Comparison of ENCODE assay signal across 12 cellular contexts in genomic region chr19:53809518-53810186, GRCh38. TPM values are rescaled to one million over a fixed set of nuclear protein-coding genes. Genes with fewer than 3 reads are reported as not detected.
DNase-seq lines count a peak whose midpoint lies in the region; ATAC-seq, FAIRE-seq and TF ChIP-seq lines count a peak whose summit lies in the region.
"Had no signal": no experiment of that assay in that cellular context is flagged by ENCODE, and none has a peak within 500 bp of the region (broad histone marks: within the 10 kb centered on the region; RNA-seq: fewer than 3 reads in every experiment).

No MANE protein-coding gene starts in this region.

- H3K27ac Mint-ChIP-seq in astrocyte (ENCODE audit: unreplicated experiment), result no peak overlapping the region

- no peak overlapping the region for H3K27ac ChIP-seq in astrocyte (ENCODE audit: low read depth, low read length)
- no peak overlapping the region for H3K27ac ChIP-seq in HepG2 (ENCODE audit: extremely low read length, insufficient read depth, low read length)
- H3K27ac ChIP-seq: dorsolateral prefrontal cortex had no signal

- no peak for TF ChIP-seq EP300 in HepG2 (IDR thresholded peaks at IDR 0.05; ENCODE audit: low read depth in 2 of 2, low read length in 2 of 2)
- no peak for TF ChIP-seq EP300 in HepG2 (CRISPR knock-in tag; IDR thresholded peaks at IDR 0.05; ENCODE audit: borderline replicate concordance)

- TF ChIP-seq POLR2A in HepG2 (IDR thresholded peaks at IDR 0.05; ENCODE audit: insufficient read depth in 1 of 2, low read depth in 2 of 2, low read length in 2 of 2), result no peak

- ATAC-seq in HepG2 (peak; percentile 60), GM19455 (IDR thresholded peaks at IDR 0.05; ENCODE audit: unreplicated experiment) (no peak)

- H3K4me3 ChIP-seq in BE2C (ENCODE audit: low read depth, low read length), result no peak overlapping the region
- no peak overlapping the region for H3K4me3 ChIP-seq in astrocyte (ENCODE audit: insufficient read depth, low read depth, low read length)
- no peak overlapping the region for H3K4me3 ChIP-seq in HepG2 (replicated peaks in 1 of 3; ENCODE audit: insufficient read depth in 1 of 3, low read depth in 2 of 3, low read length in 3 of 3)
- H3K4me3 ChIP-seq: dorsolateral prefrontal cortex had no signal

- H3K79me2 ChIP-seq in astrocyte (ENCODE audit: insufficient read depth, low read length) (no peaks in the 10 kb centered on the region), HepG2 (ENCODE audit: insufficient read depth, low read length) (no peaks in the 10 kb centered on the region)

- H4K20me1 ChIP-seq in astrocyte (ENCODE audit: insufficient read depth, low read length), result no peaks in the 10 kb centered on the region
- H4K20me1 ChIP-seq in HepG2 (ENCODE audit: insufficient read depth, low read length), result no peaks in the 10 kb centered on the region

- intact Hi-C loops in HepG2 (cut with micrococcal nuclease; ENCODE audit: unreplicated experiment), result loop anchor here (5.0 kb wide), 1 partner anchor 33 kb away; no protein-coding TSS in a partner anchor

- DNase-seq in BE2C (peak; percentile 32), H4 (ENCODE audit: low spot score) (peak; percentile 38), astrocyte (ENCODE audit: low read depth) (no peak), HepG2 (ENCODE audit: low spot score) (no peak), AML-193 (lab: John Stamatoyannopoulos, UW) (no peak), NCI-H1105 (lab: John Stamatoyannopoulos, UW) (no peak)
- DNase-seq: activated gamma-delta T cell treated with Interleukin-2 at 50 U/mL for 16 hours, dorsolateral prefrontal cortex, head of caudate nucleus, midbrain, NCI-H2029 treated with DMSO at 0.1 percent for 48 hours had no signal

- BruUV-seq in HepG2 (replicated peaks; lab: Mats Ljungman, UMichigan), result no TSS peak

- no peaks in the 10 kb centered on the region for H3K4me1 Mint-ChIP-seq in astrocyte (ENCODE audit: low read depth, unreplicated experiment)

- H2AFZ ChIP-seq in astrocyte (ENCODE audit: low read depth, low read length), result no peak overlapping the region
- H2AFZ ChIP-seq in HepG2 (ENCODE audit: low read length), result no peak overlapping the region

- no peaks in the 10 kb centered on the region for H3K9me3 ChIP-seq in BE2C
- no peaks in the 10 kb centered on the region for H3K9me3 ChIP-seq in astrocyte (ENCODE audit: insufficient read depth, low read depth, low read length)
- H3K9me3 ChIP-seq in HepG2 (ENCODE audit: low read length), result no peaks in the 10 kb centered on the region

- peak; percentile 38 for TF ChIP-seq CTCF in BE2C (IDR thresholded peaks at IDR 0.05; ENCODE audit: low read depth, low read length)
- peak; percentile 3 for TF ChIP-seq CTCF in astrocyte (IDR thresholded peaks at IDR 0.05; ENCODE audit: insufficient read depth, low read depth, low read length)
- TF ChIP-seq CTCF in HepG2 (CRISPR knock-in tag; IDR thresholded peaks at IDR 0.05), result peak; percentile 62

- POLR2A ChIA-PET in HepG2 (lab: Yijun Ruan, JAX), result no interaction called here

- CTCF ChIA-PET in HepG2 (lab: Yijun Ruan, JAX; ENCODE audit: low intra/inter-chr PET ratio, low total read pairs), result interaction anchor here (1.4 to 2.5 kb wide), 2 partner anchors 214 to 221 kb away, joined by 11 to 19 read pairs; no protein-coding TSS in a partner anchor

- FAIRE-seq in astrocyte (lab: Jason Lieb, UNC), result no peak
- no peak for FAIRE-seq in HepG2 (lab: Jason Lieb, UNC)

- no peak overlapping the region for H3K9ac ChIP-seq in astrocyte (ENCODE audit: low read length)
- H3K9ac ChIP-seq in HepG2 (ENCODE audit: insufficient read depth, low read depth, low read length), result no peak overlapping the region

- no peaks in the 10 kb centered on the region for H3K9me3 Mint-ChIP-seq in astrocyte (ENCODE audit: unreplicated experiment)

- H3K4me3 Mint-ChIP-seq in astrocyte (ENCODE audit: unreplicated experiment), result no peak overlapping the region

- no peak overlapping the region for H3K4me2 ChIP-seq in astrocyte (ENCODE audit: low read length)
- H3K4me2 ChIP-seq in HepG2 (ENCODE audit: low read depth, low read length), result no peak overlapping the region; the same call in 1 of the 2 replicates

- H3K36me3 Mint-ChIP-seq in astrocyte (ENCODE audit: low read depth, unreplicated experiment), result no peaks in the 10 kb centered on the region

- H3K4me1 ChIP-seq in BE2C, result no peaks in the 10 kb centered on the region
- H3K4me1 ChIP-seq in astrocyte (ENCODE audit: insufficient read depth, low read length), result no peaks in the 10 kb centered on the region
- peaks cover 24% of the 10 kb centered on the region for H3K4me1 ChIP-seq in HepG2 (ENCODE audit: insufficient read depth, low read length)

- WGBS in HepG2 (ENCODE audit: low lambda C conversion rate), result 54% methylated on average over 17 of the region's 28 CpGs

- no peaks in the 10 kb centered on the region; the same call in 1 of the 2 replicates for H3K27me3 ChIP-seq in BE2C
- no peaks in the 10 kb centered on the region for H3K27me3 ChIP-seq in astrocyte (ENCODE audit: insufficient read depth, low read length)
- peaks cover 0 to 1% of the 10 kb centered on the region in 2 experiments; a peak in 2 of 5 replicates for H3K27me3 ChIP-seq in HepG2 (ENCODE audit: control insufficient read depth in 1 of 2, insufficient read depth in 2 of 2, low read length in 2 of 2)
- H3K27me3 ChIP-seq: dorsolateral prefrontal cortex had no signal

- in situ Hi-C loops in HepG2 (cut with HindIII; ENCODE audit: extremely low pct_ligation_motif_present, low pct_unique_long_range_greater_than_20kb), result loop anchor here (10.0 kb wide), 1 partner anchor 215 kb away; no protein-coding TSS in a partner anchor

- no peak for TF ChIP-seq RAD21 in HepG2 (CRISPR knock-in tag; IDR thresholded peaks at IDR 0.05)

- H3K27me3 Mint-ChIP-seq in astrocyte (ENCODE audit: low read depth, unreplicated experiment), result peaks cover 2% of the 10 kb centered on the region

- no peaks in the 10 kb centered on the region for H3K36me3 ChIP-seq in BE2C
- no peaks in the 10 kb centered on the region for H3K36me3 ChIP-seq in astrocyte (ENCODE audit: insufficient read depth, low read length)
- no peaks in the 10 kb centered on the region for H3K36me3 ChIP-seq in HepG2 (replicated peaks in 1 of 2; ENCODE audit: control insufficient read depth in 1 of 2, insufficient read depth in 2 of 2, low read length in 2 of 2)

RNA-seq across cellular contexts. Expression of gene NLRP12, which starts 14.5 kb away (rescaled TPM):
- polyA plus RNA-seq in BE2C (2012; ENCODE audit: insufficient read depth, insufficient read length, low read depth), result not detected
- 0.31 and 0.37 TPM in 2 replicates for total RNA-seq in H4 (2014; rRNA removed; shearing (Covaris generic))
- not detected in 2 replicates for total RNA-seq in astrocyte
- 0.10 and 0.15 TPM in 2 replicates for total RNA-seq in HepG2 (2016; rRNA removed; fragmentation: Illumina TruSeq; extraction: Trizol)
- total RNA-seq in HepG2 (2016; cell fraction: cytosol; rRNA removed; fragmentation: Illumina TruSeq; extraction: Trizol; ENCODE audit: low read depth), result 0.09 TPM in 1 of 2 replicates, not detected in the other
- total RNA-seq in HepG2 (2016; cell fraction: insoluble cytoplasmic fraction; rRNA removed; fragmentation: Illumina TruSeq; extraction: Trizol), result 0.04 and 0.10 TPM in 2 replicates
- 0.07 TPM in 1 of 2 replicates, not detected in the other for total RNA-seq in HepG2 (2016; cell fraction: membrane; rRNA removed; fragmentation: Illumina TruSeq; extraction: Trizol)
- total RNA-seq in HepG2 (2016; cell fraction: nucleus; rRNA removed; fragmentation: Illumina TruSeq; extraction: Trizol), result not detected in 2 replicates
- 0.20 and 0.21 TPM in 2 replicates for polyA plus RNA-seq in HepG2 (2011; rRNA removed)
- polyA plus RNA-seq in HepG2 (2011; cell fraction: cytosol; rRNA removed), result 0.23 and 0.40 TPM in 2 replicates
- 0.07 and 0.08 TPM in 2 replicates for polyA plus RNA-seq in HepG2 (2011; cell fraction: nucleus; rRNA removed)
- polyA plus RNA-seq in HepG2 (2012), result 0.07 and 0.11 TPM in 2 replicates
- polyA plus RNA-seq in HepG2 (2016; cell fraction: cytosol; fragmentation: Illumina TruSeq; extraction: Trizol; ENCODE audit: low read depth), result 0.02 TPM in 1 of 2 replicates, not detected in the other
- 0.11 and 0.13 TPM in 2 replicates for polyA plus RNA-seq in HepG2 (2016; cell fraction: insoluble cytoplasmic fraction; fragmentation: Illumina TruSeq; extraction: Trizol; ENCODE audit: low read depth)
- 0.07 TPM in 1 of 2 replicates, not detected in the other for polyA plus RNA-seq in HepG2 (2016; cell fraction: membrane; fragmentation: Illumina TruSeq; extraction: Trizol; ENCODE audit: low read depth)
- 0.15 TPM in 1 of 2 replicates, not detected in the other for polyA plus RNA-seq in HepG2 (2016; cell fraction: nucleus; fragmentation: Illumina TruSeq; extraction: Trizol; ENCODE audit: insufficient read depth, low read depth)
- 0.24 TPM in 1 of 2 replicates, not detected in the other for polyA minus RNA-seq in HepG2 (2011; rRNA and poly(A)+ RNA removed; ENCODE audit: low replicate concordance)
- polyA minus RNA-seq in HepG2 (2011; cell fraction: cytosol; rRNA and poly(A)+ RNA removed), result not detected in 2 replicates
- 0.12 and 0.13 TPM in 2 replicates for polyA minus RNA-seq in HepG2 (2011; cell fraction: nucleus; rRNA and poly(A)+ RNA removed)

RNA-seq across cellular contexts. Expression of gene MYADM, which starts 58.0 kb away (rescaled TPM):
- 36.7 TPM for polyA plus RNA-seq in BE2C (2012; ENCODE audit: insufficient read depth, insufficient read length, low read depth)
- total RNA-seq in H4 (2014; rRNA removed; shearing (Covaris generic)), result 4.8 and 17.3 TPM in 2 replicates
- total RNA-seq in astrocyte (221 and 246 TPM in 2 replicates), HepG2 (2016; rRNA removed; fragmentation: Illumina TruSeq; extraction: Trizol) (12.4 and 19.9 TPM in 2 replicates)
- 2.9 and 3.4 TPM in 2 replicates for total RNA-seq in HepG2 (2016; cell fraction: cytosol; rRNA removed; fragmentation: Illumina TruSeq; extraction: Trizol; ENCODE audit: low read depth)
- total RNA-seq in HepG2 (2016; cell fraction: insoluble cytoplasmic fraction; rRNA removed; fragmentation: Illumina TruSeq; extraction: Trizol), result 8.1 and 17.3 TPM in 2 replicates
- total RNA-seq in HepG2 (2016; cell fraction: membrane; rRNA removed; fragmentation: Illumina TruSeq; extraction: Trizol), result 10.9 and 11.2 TPM in 2 replicates
- total RNA-seq in HepG2 (2016; cell fraction: nucleus; rRNA removed; fragmentation: Illumina TruSeq; extraction: Trizol), result 19.9 and 23.5 TPM in 2 replicates
- polyA plus RNA-seq in HepG2 (2011; rRNA removed), result 38.1 and 51.6 TPM in 2 replicates
- 23.9 and 30.3 TPM in 2 replicates for polyA plus RNA-seq in HepG2 (2011; cell fraction: cytosol; rRNA removed)
- polyA plus RNA-seq in HepG2 (2011; cell fraction: nucleus; rRNA removed), result 51.4 and 66.0 TPM in 2 replicates
- polyA plus RNA-seq in HepG2 (2012), result 42.9 and 44.2 TPM in 2 replicates
- 4.4 and 4.6 TPM in 2 replicates for polyA plus RNA-seq in HepG2 (2016; cell fraction: cytosol; fragmentation: Illumina TruSeq; extraction: Trizol; ENCODE audit: low read depth)
- polyA plus RNA-seq in HepG2 (2016; cell fraction: insoluble cytoplasmic fraction; fragmentation: Illumina TruSeq; extraction: Trizol; ENCODE audit: low read depth), result 21.9 and 33.1 TPM in 2 replicates
- polyA plus RNA-seq in HepG2 (2016; cell fraction: membrane; fragmentation: Illumina TruSeq; extraction: Trizol; ENCODE audit: low read depth), result 11.8 and 14.0 TPM in 2 replicates
- polyA plus RNA-seq in HepG2 (2016; cell fraction: nucleus; fragmentation: Illumina TruSeq; extraction: Trizol; ENCODE audit: insufficient read depth, low read depth), result 72.7 and 73.9 TPM in 2 replicates
- polyA minus RNA-seq in HepG2 (2011; rRNA and poly(A)+ RNA removed; ENCODE audit: low replicate concordance), result 6.9 and 90.5 TPM in 2 replicates
- polyA minus RNA-seq in HepG2 (2011; cell fraction: cytosol; rRNA and poly(A)+ RNA removed), result 35.5 and 36.5 TPM in 2 replicates
- polyA minus RNA-seq in HepG2 (2011; cell fraction: nucleus; rRNA and poly(A)+ RNA removed), result 14.3 and 15.6 TPM in 2 replicates

Comparison
In these comparisons a context has a peak if more than half of its experiments do, and no peak if none do; other contexts are left out.
1. DNase-seq: peak in BE2C (single experiment) and H4 (single experiment); none in astrocyte (single experiment), HepG2 (single experiment), AML-193 (0 of 2) and NCI-H1105 (single experiment).
2. CTCF ChIP-seq: peak in every context shown above with its lines; median percentile 62 in HepG2; 38 in BE2C; 3 in astrocyte.